ENCODE assay signal across 10 cellular contexts in the genomic region with DNA sequence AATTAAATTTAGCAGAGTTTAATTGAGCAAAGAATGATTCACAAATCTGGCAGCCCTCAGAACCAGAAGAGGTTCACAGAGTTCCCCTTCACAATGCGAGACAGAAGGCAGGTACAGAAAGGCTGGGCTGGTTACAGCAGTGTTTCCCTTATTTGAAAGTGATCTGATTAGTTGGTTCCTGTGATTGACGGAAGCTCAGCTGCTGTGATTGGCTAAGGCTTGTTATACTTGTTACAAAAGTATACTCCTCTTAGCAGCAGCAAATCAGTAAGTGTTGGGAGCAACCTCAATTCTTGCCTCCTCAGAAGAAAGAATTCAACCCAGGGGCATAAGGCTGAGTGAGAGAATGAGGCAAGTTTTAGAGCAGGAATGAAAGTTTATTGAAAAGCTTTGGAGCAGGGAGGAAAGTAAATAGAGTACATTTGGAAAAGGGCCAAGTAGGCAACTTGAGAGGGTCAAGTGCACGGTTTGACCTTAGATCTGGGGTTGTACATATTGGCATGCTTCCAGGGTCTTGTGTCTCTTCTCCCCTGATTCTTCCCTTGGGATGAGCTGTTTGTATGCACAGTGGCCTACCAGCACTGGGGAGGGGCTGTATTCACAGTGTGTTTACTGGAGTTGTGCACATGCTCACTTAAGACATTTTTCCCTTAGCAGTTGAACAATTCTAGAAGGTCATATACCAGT.
DNase-seq lines count a peak whose midpoint lies in the region; ATAC-seq, FAIRE-seq and TF ChIP-seq lines count a peak whose summit lies in the region.
"Had no signal": no experiment of that assay in that cellular context is flagged by ENCODE, and none has a peak within 500 bp of the region (broad histone marks: within the 10 kb centered on the region; RNA-seq: fewer than 3 reads in every experiment).

No MANE protein-coding gene starts in this region.

- H3K27me3 ChIP-seq in RWPE2 (ENCODE audit: insufficient read depth, poor library complexity, severe bottlenecking): no peaks in the 10 kb centered on the region
- H3K27me3 ChIP-seq: foreskin keratinocyte had no signal

- TF ChIP-seq CTCF in RWPE2 (IDR thresholded peaks at IDR 0.05; ENCODE audit: poor library complexity, severe bottlenecking): no peak

- no peaks in the 10 kb centered on the region for H3K4me1 ChIP-seq in RWPE2 (ENCODE audit: insufficient read depth, poor library complexity, severe bottlenecking)
- H3K4me1 ChIP-seq: foreskin keratinocyte had no signal

- ATAC-seq in RWPE2 (ENCODE audit: low read depth): peak; percentile 85
- no peak for ATAC-seq in GM18517 (IDR thresholded peaks at IDR 0.05; ENCODE audit: unreplicated experiment)
- ATAC-seq: foreskin keratinocyte had no signal

- H3K9me3 ChIP-seq in RWPE2 (ENCODE audit: severe bottlenecking): no peaks in the 10 kb centered on the region

- DNase-seq in HT-29 (ENCODE audit: low spot score): peak; percentile 18
- DNase-seq in RWPE2 (ENCODE audit: low spot score): no peak
- peak; percentile 10 for DNase-seq in globus pallidus (ENCODE audit: low spot score)
- DNase-seq in pons (ENCODE audit: low spot score): peak; percentile 22
- DNase-seq in HPDE6-E6E7 (ENCODE audit: extremely low spot score): no peak
- DNase-seq in inferior parietal cortex (ENCODE audit: extremely low spot score): no peak
- no peak for DNase-seq in urothelium cell line (ENCODE audit: low spot score)
- DNase-seq: activated T-cell treated with anti-CD3 and anti-CD28 coated beads, Interleukin-2, amount 50 U/mL, for 48 hours had no signal

- no peak overlapping the region for H3K4me3 ChIP-seq in RWPE2 (ENCODE audit: severe bottlenecking)

- H3K36me3 ChIP-seq in RWPE2 (ENCODE audit: low read depth): no peaks in the 10 kb centered on the region

- FAIRE-seq in urothelium cell line (lab: Jason Lieb, UNC): no peak

- H3K27ac ChIP-seq in RWPE2 (ENCODE audit: poor library complexity, severe bottlenecking): no peak overlapping the region
- H3K27ac ChIP-seq: foreskin keratinocyte had no signal

Comparison
In these comparisons a context has a peak if more than half of its experiments do, and no peak if none do; other contexts are left out.
1. DNase-seq: peak in HT-29 (single experiment), globus pallidus (single experiment) and pons (single experiment); none in RWPE2 (single experiment), HPDE6-E6E7 (single experiment), inferior parietal cortex (single experiment) and urothelium cell line (single experiment).